ENCODE assay signal across 1 cellular context in the genomic region with DNA sequence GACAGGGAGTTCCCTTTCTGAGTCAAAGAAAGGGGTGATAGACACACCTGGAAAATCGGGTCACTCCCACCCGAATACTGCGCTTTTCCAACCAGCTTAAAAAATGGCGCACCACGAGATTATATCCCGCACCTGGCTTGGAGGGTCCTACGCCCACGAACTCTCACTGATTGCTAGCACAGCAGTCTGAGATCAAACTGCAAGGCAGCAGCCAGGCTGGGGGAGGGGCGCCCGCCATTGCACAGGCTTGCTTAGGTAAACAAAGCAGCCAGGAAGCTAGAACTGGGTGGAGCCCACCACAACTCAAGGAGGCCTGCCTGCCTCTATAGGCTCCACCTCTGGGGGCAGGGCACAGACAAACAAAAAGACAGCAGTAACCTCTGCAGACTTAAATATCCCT.
TF ChIP-seq lines count a peak whose summit lies in the region.

No MANE protein-coding gene starts in this region.

TF ChIP-seq in WTC11, 78 proteins besides CTCF, POLR2A, EP300 and RAD21 (continued from another document):
- TF ChIP-seq ZNF281 (CRISPR knock-in tag; IDR thresholded peaks at IDR 0.05) (peak; percentile 73), FOXP1 (CRISPR knock-in tag; IDR thresholded peaks at IDR 0.05; ENCODE audit: borderline replicate concordance) (peak; percentile 58; the same call in 1 of the 2 replicates)
